8 cellular contexts compared by ENCODE assay signal in the genomic region with DNA sequence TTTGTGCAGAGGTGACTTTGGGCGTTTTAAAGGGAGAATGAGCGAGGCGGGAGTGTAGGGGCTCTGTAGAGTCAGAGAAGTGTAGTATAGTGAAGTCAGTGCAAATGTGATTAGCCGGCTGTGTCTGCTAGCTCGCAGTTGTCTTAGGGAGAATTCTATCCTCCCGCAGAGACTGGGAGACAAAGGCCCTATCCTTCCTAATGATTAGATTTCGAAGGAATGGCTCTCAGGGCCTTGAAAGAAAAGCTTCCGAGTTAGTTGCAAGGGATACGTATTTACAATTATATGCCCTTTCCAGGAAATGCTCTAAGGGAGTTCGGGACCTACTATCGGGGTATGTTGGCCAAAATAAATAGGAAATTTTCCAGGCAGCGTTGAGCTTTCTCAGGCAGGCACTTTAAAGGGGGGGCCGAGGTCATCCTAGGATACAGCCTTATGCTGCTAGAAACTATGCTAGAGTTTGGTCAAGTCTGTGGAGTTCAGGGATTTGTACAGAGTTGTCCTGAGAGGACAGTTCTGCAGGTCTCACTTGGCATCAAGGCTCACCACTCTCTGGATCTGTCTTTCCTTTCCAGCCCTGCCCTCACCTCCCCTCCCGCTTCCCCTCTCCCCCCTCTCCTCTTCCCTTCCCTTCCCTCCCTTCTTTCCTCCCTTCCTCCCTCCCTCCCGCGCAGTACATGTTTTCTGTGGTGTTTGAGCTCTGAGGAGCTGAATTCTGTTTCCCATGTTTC. TPM values are rescaled to one million over a fixed set of nuclear protein-coding genes. Genes with fewer than 3 reads are reported as not detected.
DNase-seq lines count a peak whose midpoint lies in the region; ATAC-seq and TF ChIP-seq lines count a peak whose summit lies in the region.

No MANE protein-coding gene starts in this region.

- H3K9ac ChIP-seq in rectal smooth muscle tissue (ENCODE audit: low read length): peak overlapping the region; percentile 85

- POLR2A ChIA-PET in CD8-positive, alpha-beta memory T cell (lab: Charles Lee): interaction anchor here (0.6 to 2.2 kb wide), 3 partner anchors 21 to 812 kb away, joined by 3 to 17 read pairs (median 6); a partner anchor contains a TSS
- POLR2A ChIA-PET in activated B cell treated with CpG ODN at 0.5 μM for 24 hours (lab: Charles Lee): interaction anchor here (0.6 to 2.3 kb wide), 10 partner anchors 9 to 902 kb away, joined by 3 to 23 read pairs (median 4); a partner anchor contains a TSS

- CTCF ChIA-PET in CD8-positive, alpha-beta memory T cell (lab: Charles Lee): interaction anchor here (1.6 to 4.6 kb wide), 4 partner anchors 9 to 905 kb away, joined by 7 to 31 read pairs (median 12); a partner anchor contains a TSS
- CTCF ChIA-PET in activated B cell treated with CpG ODN at 0.5 μM for 24 hours (lab: Charles Lee): interaction anchor here (1.0 to 2.8 kb wide), 4 partner anchors 8 to 906 kb away, joined by 4 to 23 read pairs (median 8); a partner anchor contains a TSS

- no peaks in the 10 kb centered on the region for H3K27me3 Mint-ChIP-seq in CD8-positive, alpha-beta memory T cell
- no peaks in the 10 kb centered on the region for H3K27me3 Mint-ChIP-seq in activated B cell treated with CpG ODN at 0.5 μM for 24 hours

- H3K36me3 ChIP-seq in CD8-positive, alpha-beta memory T cell (ENCODE audit: insufficient read depth, low read length): peaks cover 9% of the 10 kb centered on the region
- peaks cover 0 to 33% (median 32%) of the 10 kb centered on the region in 9 donors for H3K36me3 ChIP-seq in heart left ventricle
- H3K36me3 ChIP-seq in rectal smooth muscle tissue (ENCODE audit: control insufficient read depth, insufficient read depth, low read length): no peaks in the 10 kb centered on the region

- peak overlapping the region; percentile 98 for H3K4me3 ChIP-seq in CD8-positive, alpha-beta memory T cell (ENCODE audit: low read length)
- H3K4me3 ChIP-seq in heart left ventricle (peak overlapping the region; percentile 61 to 97 (median 72)), rectal smooth muscle tissue (ENCODE audit: low read length) (peak overlapping the region; percentile 84)

- no peak for ATAC-seq in activated B cell treated with CpG ODN at 0.5 μM for 24 hours (ENCODE audit: low read depth)
- ATAC-seq in heart left ventricle: peak in 3 of 4 donors; percentile 28 to 49 (median 43)
- ATAC-seq in GM19395 (IDR thresholded peaks at IDR 0.05; ENCODE audit: unreplicated experiment): no peak

- H3K4me1 ChIP-seq in CD8-positive, alpha-beta memory T cell (ENCODE audit: insufficient read depth, low read length): peaks cover 46% of the 10 kb centered on the region
- H3K4me1 ChIP-seq in heart left ventricle (peaks cover 6 to 55% (median 37%) of the 10 kb centered on the region in 12 donors), rectal smooth muscle tissue (ENCODE audit: control insufficient read depth, insufficient read depth, low read length) (peaks cover 16% of the 10 kb centered on the region)

- peak overlapping the region; percentile 83 to 100 (median 98) for H3K27ac Mint-ChIP-seq in CD8-positive, alpha-beta memory T cell
- peak overlapping the region; percentile 97 for H3K27ac Mint-ChIP-seq in activated B cell treated with CpG ODN at 0.5 μM for 24 hours

- no peaks in the 10 kb centered on the region for H3K9me3 ChIP-seq in CD8-positive, alpha-beta memory T cell (ENCODE audit: low read length)
- no peaks in the 10 kb centered on the region for H3K9me3 ChIP-seq in heart left ventricle

- 1 to 2% (median 2%) methylated on average over 16 of the region's 16 CpGs for WGBS in heart left ventricle, 4 donors

- H3K27ac ChIP-seq in CD8-positive, alpha-beta memory T cell (ENCODE audit: low read depth, low read length): peak overlapping the region; percentile 88
- H3K27ac ChIP-seq in heart left ventricle: peak overlapping the region in 11 of 12 donors; percentile 65 to 88 (median 81)
- peak overlapping the region; percentile 85 for H3K27ac ChIP-seq in rectal smooth muscle tissue (ENCODE audit: low read depth, low read length)

- no peaks in the 10 kb centered on the region for H3K9me3 Mint-ChIP-seq in CD8-positive, alpha-beta memory T cell
- H3K9me3 Mint-ChIP-seq in activated B cell treated with CpG ODN at 0.5 μM for 24 hours: no peaks in the 10 kb centered on the region

- peak overlapping the region; percentile 95 to 100 (median 99) for H3K4me3 Mint-ChIP-seq in CD8-positive, alpha-beta memory T cell
- H3K4me3 Mint-ChIP-seq in activated B cell treated with CpG ODN at 0.5 μM for 24 hours: peak overlapping the region; percentile 100

- peaks cover 60 to 80% (median 70%) of the 10 kb centered on the region in 3 donors for H3K4me1 Mint-ChIP-seq in CD8-positive, alpha-beta memory T cell
- peaks cover 55% of the 10 kb centered on the region for H3K4me1 Mint-ChIP-seq in activated B cell treated with CpG ODN at 0.5 μM for 24 hours

- no peaks in the 10 kb centered on the region for H3K27me3 ChIP-seq in CD8-positive, alpha-beta memory T cell (ENCODE audit: insufficient read depth, low read length, poor library complexity, severe bottlenecking)
- no peaks in the 10 kb centered on the region for H3K27me3 ChIP-seq in heart left ventricle
- no peaks in the 10 kb centered on the region for H3K27me3 ChIP-seq in rectal smooth muscle tissue (ENCODE audit: control insufficient read depth, insufficient read depth, low read length)

- no peak for TF ChIP-seq POLR2A in heart left ventricle (IDR thresholded peaks at IDR 0.05)

- H3K36me3 Mint-ChIP-seq in CD8-positive, alpha-beta memory T cell: peaks cover 0 to 48% (median 11%) of the 10 kb centered on the region in 3 donors
- peaks cover 42% of the 10 kb centered on the region for H3K36me3 Mint-ChIP-seq in activated B cell treated with CpG ODN at 0.5 μM for 24 hours (ENCODE audit: low read depth)

- intact Hi-C loops in activated B cell treated with CpG ODN at 0.5 μM for 24 hours (cut with micrococcal nuclease) (loop anchor here (1.0 to 5.0 kb wide), 7 partner anchors 11 to 1051 kb away; a partner anchor contains a TSS), heart left ventricle (cut with DNase I) (loop anchor here in 4 of 10 donors (1.0 to 10.0 kb wide), 5 partner anchors 20 to 902 kb away; a partner anchor contains a TSS)

- DNase-seq in CD8-positive, alpha-beta memory T cell: no peak
- DNase-seq in HK-2 (ENCODE audit: unreplicated experiment): peak; percentile 21
- DNase-seq in activated B cell treated with CpG ODN at 0.5 μM for 24 hours: no peak
- peak in 4 of 5 donors; percentile 26 to 42 (median 34) for DNase-seq in heart left ventricle
- DNase-seq in central memory CD4-positive, alpha-beta T cell: no peak
- DNase-seq in dedifferentiated amniotic fluid mesenchymal stem cell (ENCODE audit: extremely low spot score): no peak

- TF ChIP-seq CTCF in activated B cell treated with CpG ODN at 0.5 μM for 24 hours (IDR thresholded peaks at IDR 0.05): no peak
- TF ChIP-seq CTCF in heart left ventricle (IDR thresholded peaks at IDR 0.05): no peak

RNA-seq across cellular contexts. Expression of a gene that starts 0.8 kb away (rescaled TPM):
- 10 to 100 TPM; 74.6 to 79.5 TPM for total RNA-seq in CD8-positive, alpha-beta memory T cell
- 49.9 TPM for polyA plus RNA-seq in CD8-positive, alpha-beta memory T cell
- total RNA-seq in activated B cell treated with CpG ODN at 0.5 μM for 24 hours: 38.8 and 39.5 TPM in 2 replicates
- total RNA-seq in heart left ventricle: 10 to 100 TPM; 49.0 to 71.7 (median 60.8) TPM
- 10 to 100 TPM; 94.9 to 98.4 TPM for polyA plus RNA-seq in heart left ventricle

RNA-seq across cellular contexts. Expression of a gene that starts 1.1 kb away (rescaled TPM):
- 100 to 1,000 TPM; 176 to 179 TPM for total RNA-seq in CD8-positive, alpha-beta memory T cell
- 238 TPM for polyA plus RNA-seq in CD8-positive, alpha-beta memory T cell
- total RNA-seq in activated B cell treated with CpG ODN at 0.5 μM for 24 hours (88.1 and 109 TPM in 2 replicates), heart left ventricle (100 to 1,000 TPM in 1 of 9 donors, 10 to 100 TPM in 8; 41.8 to 106 (median 75.8) TPM)
- 100 to 1,000 TPM in 1 of 2 donors, 10 to 100 TPM in 1; 71.3 to 139 TPM for polyA plus RNA-seq in heart left ventricle

RNA-seq across cellular contexts. Expression of a gene that starts 21.2 kb away (rescaled TPM):
- total RNA-seq in CD8-positive, alpha-beta memory T cell: 1 to 10 TPM; 2.5 to 5.2 TPM
- polyA plus RNA-seq in CD8-positive, alpha-beta memory T cell: 4.6 TPM
- total RNA-seq in activated B cell treated with CpG ODN at 0.5 μM for 24 hours (4.5 and 5.5 TPM in 2 replicates), heart left ventricle (1 to 10 TPM; 1.8 to 9.1 (median 4.0) TPM)
- 1 to 10 TPM; 5.0 to 7.8 TPM for polyA plus RNA-seq in heart left ventricle

Comparison
In these comparisons a context has a peak if more than half of its experiments do, and no peak if none do; other contexts are left out.
1. DNase-seq: peak in HK-2 (single experiment) and heart left ventricle (4 of 5); none in CD8-positive, alpha-beta memory T cell (0 of 5), activated B cell treated with CpG ODN at 0.5 μM for 24 hours (single experiment), central memory CD4-positive, alpha-beta T cell (single experiment) and dedifferentiated amniotic fluid mesenchymal stem cell (single experiment).
2. ATAC-seq: peak in heart left ventricle (3 of 4); none in activated B cell treated with CpG ODN at 0.5 μM for 24 hours (single experiment) and GM19395 (single experiment).
3. Peak in every context shown above with its lines, with median percentiles within 50 percentile points of each other: H3K27ac ChIP-seq and H3K4me3 ChIP-seq.